8 cellular contexts compared by ENCODE assay signal in genomic region chr17:79024901-79025737, GRCh38. TPM values are rescaled to one million over a fixed set of nuclear protein-coding genes. Genes with fewer than 3 reads are reported as not detected.
A peak's percentile ranks its signal among the peaks of the same experiment; 100 is the strongest.
DNase-seq lines count a peak whose midpoint lies in the region; ATAC-seq and TF ChIP-seq lines count a peak whose summit lies in the region.

No MANE protein-coding gene starts in this region.

- H3K27me3 Mint-ChIP-seq in activated T-cell treated with anti-CD3 and anti-CD28 coated beads, Interleukin-2, amount 50 U/mL, for 24 hours = peaks cover 51% of the 10 kb centered on the region

- peak in 1 of 4 donors; percentile 30 for TF ChIP-seq EP300 in upper lobe of left lung (IDR thresholded peaks at IDR 0.05)

- H3K27ac ChIP-seq in colonic mucosa (peak overlapping the region; percentile 27), mesenchymal stem cell (ENCODE audit: low read length, poor library complexity, severe bottlenecking) (no peak overlapping the region), upper lobe of left lung (peak overlapping the region; percentile 53 to 81 (median 74))

- peak overlapping the region; percentile 19 for H2BK15ac ChIP-seq in mesenchymal stem cell (ENCODE audit: low read depth, poor library complexity, severe bottlenecking)

- peaks cover 41% of the 10 kb centered on the region for H3K4me1 ChIP-seq in colonic mucosa
- H3K4me1 ChIP-seq in mesenchymal stem cell (ENCODE audit: control insufficient read depth, insufficient read depth, low read depth, low read length) = peaks cover 44% of the 10 kb centered on the region
- H3K4me1 ChIP-seq in upper lobe of left lung = peaks cover 73 to 83% (median 78%) of the 10 kb centered on the region in 4 donors

- peak overlapping the region in 1 of 2 experiments; percentile 79 for H3K23ac ChIP-seq in mesenchymal stem cell (ENCODE audit: low read length in 2 of 2)

- H3K9me3 Mint-ChIP-seq in activated T-cell treated with anti-CD3 and anti-CD28 coated beads, Interleukin-2, amount 50 U/mL, for 24 hours = no peaks in the 10 kb centered on the region

- H3K36me3 ChIP-seq in colonic mucosa = no peaks in the 10 kb centered on the region
- no peaks in the 10 kb centered on the region for H3K36me3 ChIP-seq in mesenchymal stem cell (ENCODE audit: control insufficient read depth in 1 of 2, insufficient read depth in 2 of 2, low read depth in 1 of 2, low read length in 2 of 2)
- H3K36me3 ChIP-seq in upper lobe of left lung = no peaks in the 10 kb centered on the region

- H3K4me3 ChIP-seq in colonic mucosa (peak overlapping the region; percentile 62), mesenchymal stem cell (ENCODE audit: insufficient read depth in 1 of 2, low read depth in 1 of 2, low read length in 2 of 2) (peak overlapping the region in 1 of 2 experiments; percentile 87), upper lobe of left lung (peak overlapping the region; percentile 52 to 78 (median 67))

- TF ChIP-seq CTCF in colonic mucosa (IDR thresholded peaks at IDR 0.05) (no peak), upper lobe of left lung (IDR thresholded peaks at IDR 0.05) (no peak)

- intact Hi-C loops in colonic mucosa (cut with DNase I) = no loop called here

- peaks cover 8% of the 10 kb centered on the region for H3K4me1 Mint-ChIP-seq in activated T-cell treated with anti-CD3 and anti-CD28 coated beads, Interleukin-2, amount 50 U/mL, for 24 hours (ENCODE audit: low read depth)

- WGBS in mesenchymal stem cell = 66% methylated on average over 27 of the region's 31 CpGs
- 63 to 73% methylated on average over 17 to 18 of the region's 31 CpGs for WGBS in upper lobe of left lung, 2 donors

- H3K79me1 ChIP-seq in mesenchymal stem cell (replicated peaks; ENCODE audit: low read length, poor library complexity, severe bottlenecking) = no peaks in the 10 kb centered on the region

- H3K9me3 ChIP-seq in colonic mucosa (no peaks in the 10 kb centered on the region), mesenchymal stem cell (ENCODE audit: control insufficient read depth, low read length) (no peaks in the 10 kb centered on the region), upper lobe of left lung (no peaks in the 10 kb centered on the region)

- H2BK12ac ChIP-seq in mesenchymal stem cell (ENCODE audit: low read length in 2 of 2) = peak overlapping the region in 1 of 2 experiments; percentile 87

- H2AFZ ChIP-seq in mesenchymal stem cell (ENCODE audit: low read depth, low read length) = peak overlapping the region; percentile 8

- peak overlapping the region in 1 of 2 experiments; percentile 41 for H3K14ac ChIP-seq in mesenchymal stem cell (ENCODE audit: low read length in 2 of 2)

- peak overlapping the region; percentile 75 for H2AK5ac ChIP-seq in mesenchymal stem cell (ENCODE audit: low read length, severe bottlenecking)

- H3K4me3 Mint-ChIP-seq in activated T-cell treated with anti-CD3 and anti-CD28 coated beads, Interleukin-2, amount 50 U/mL, for 24 hours = peak overlapping the region; percentile 79

- peak overlapping the region; percentile 68 to 76 for H3K9ac ChIP-seq in colonic mucosa (ENCODE audit: low read depth in 2 of 2, low read length in 2 of 2)
- peak overlapping the region; percentile 81 for H3K9ac ChIP-seq in mesenchymal stem cell (ENCODE audit: low read length)

- ATAC-seq in upper lobe of left lung (ENCODE audit: low FRiP score in 2 of 2) = no peak

- peak overlapping the region; percentile 28 to 70 for H3K18ac ChIP-seq in mesenchymal stem cell (ENCODE audit: low read depth in 1 of 2, low read length in 2 of 2)

- peak overlapping the region; percentile 12 for H4K8ac ChIP-seq in mesenchymal stem cell (ENCODE audit: low read length)

- no peak overlapping the region for H3K4ac ChIP-seq in mesenchymal stem cell (ENCODE audit: low read depth in 1 of 2, low read length in 2 of 2)

- H2BK5ac ChIP-seq in mesenchymal stem cell (ENCODE audit: low read depth, low read length, poor library complexity, severe bottlenecking) = no peak overlapping the region

- no peaks in the 10 kb centered on the region for H3K27me3 ChIP-seq in colonic mucosa
- H3K27me3 ChIP-seq in mesenchymal stem cell (ENCODE audit: control insufficient read depth in 1 of 2, insufficient read depth in 1 of 2, low read length in 2 of 2) = peaks cover 2 to 69% of the 10 kb centered on the region in 2 experiments
- H3K27me3 ChIP-seq in upper lobe of left lung = peaks cover 0 to 5% (median 0%) of the 10 kb centered on the region in 4 donors

- no peak for TF ChIP-seq POLR2A in upper lobe of left lung (IDR thresholded peaks at IDR 0.05)

- peak overlapping the region; percentile 99 for H3K4me2 ChIP-seq in mesenchymal stem cell (ENCODE audit: low read length, poor library complexity, severe bottlenecking)

- H3K27ac Mint-ChIP-seq in activated T-cell treated with anti-CD3 and anti-CD28 coated beads, Interleukin-2, amount 50 U/mL, for 24 hours = no peak overlapping the region

- no peaks in the 10 kb centered on the region for H3K36me3 Mint-ChIP-seq in activated T-cell treated with anti-CD3 and anti-CD28 coated beads, Interleukin-2, amount 50 U/mL, for 24 hours (ENCODE audit: low read depth)

- no peak overlapping the region for H2BK120ac ChIP-seq in mesenchymal stem cell (ENCODE audit: low read depth, low read length)

- H4K91ac ChIP-seq in mesenchymal stem cell (ENCODE audit: low read length) = no peak overlapping the region

- peak; percentile 24 for DNase-seq in activated T-cell treated with anti-CD3 and anti-CD28 coated beads, Interleukin-2, amount 50 U/mL, for 24 hours
- no peak for DNase-seq in activated T-cell treated with anti-CD3 and anti-CD28 coated beads for 4 hours
- DNase-seq in colonic mucosa = peak; percentile 51
- peak; percentile 51 for DNase-seq in mesenchymal stem cell
- DNase-seq in upper lobe of left lung = peak in 1 of 2 donors; percentile 37
- no peak for DNase-seq in NCI-H2171 treated with DMSO at 0.1 percent for 48 hours (lab: John Stamatoyannopoulos, UW)
- no peak for DNase-seq in LoVo (ENCODE audit: low spot score)
- DNase-seq in stimulated activated CD4-positive, alpha-beta T cell treated with anti-CD3 and anti-CD28 coated beads, Interleukin-2, amount 100 ng/mL, for 24 hours = no peak

RNA-seq across cellular contexts. Expression of gene C1QTNF1, which starts 1.1 kb away (rescaled TPM):
- 10 to 100 TPM; 10.4 to 12.1 TPM for total RNA-seq in colonic mucosa
- polyA plus RNA-seq in mesenchymal stem cell (2013, experiment 1 of 2) = 11.9 TPM
- polyA plus RNA-seq in mesenchymal stem cell (2013, experiment 2 of 2) = 13.6 TPM
- 10 to 100 TPM in 4 of 6 donors, 1 to 10 TPM in 2; 9.3 to 30.4 (median 14.1) TPM for total RNA-seq in upper lobe of left lung

RNA-seq across cellular contexts. Expression of gene CANT1, which starts 15.6 kb away (rescaled TPM):
- total RNA-seq in colonic mucosa = 100 to 1,000 TPM; 247 to 390 TPM
- 37.8 TPM for polyA plus RNA-seq in mesenchymal stem cell (2013, experiment 1 of 2)
- polyA plus RNA-seq in mesenchymal stem cell (2013, experiment 2 of 2) = 38.3 TPM
- 10 to 100 TPM; 19.5 to 77.8 (median 38.6) TPM for total RNA-seq in upper lobe of left lung

RNA-seq across cellular contexts. Expression of gene LGALS3BP, which starts 45.4 kb away (rescaled TPM):
- total RNA-seq in colonic mucosa (100 to 1,000 TPM; 635 to 674 TPM), upper lobe of left lung (1,000 to 10,000 TPM in 1 of 6 donors, 100 to 1,000 TPM in 5; 257 to 1,111 (median 533) TPM)
- 349 TPM for polyA plus RNA-seq in mesenchymal stem cell (2013, experiment 1 of 2)
- 351 TPM for polyA plus RNA-seq in mesenchymal stem cell (2013, experiment 2 of 2)

RNA-seq across cellular contexts. Expression of gene ENGASE, which starts 49.5 kb away (rescaled TPM):
- 100 to 1,000 TPM in 1 of 2 donors, 10 to 100 TPM in 1; 53.4 to 111 TPM for total RNA-seq in colonic mucosa
- polyA plus RNA-seq in mesenchymal stem cell (2013, experiment 1 of 2) = 6.9 TPM
- polyA plus RNA-seq in mesenchymal stem cell (2013, experiment 2 of 2) = 5.8 TPM
- total RNA-seq in upper lobe of left lung = 100 to 1,000 TPM in 2 of 6 donors, 10 to 100 TPM in 4; 17.2 to 320 (median 55.9) TPM

Comparison
In these comparisons a context has a peak if more than half of its experiments do, and no peak if none do; other contexts are left out.
1. DNase-seq: peak in activated T-cell treated with anti-CD3 and anti-CD28 coated beads, Interleukin-2, amount 50 U/mL, for 24 hours (single experiment), colonic mucosa (single experiment) and mesenchymal stem cell (single experiment); none in activated T-cell treated with anti-CD3 and anti-CD28 coated beads for 4 hours (single experiment), NCI-H2171 treated with DMSO at 0.1 percent for 48 hours (single experiment), LoVo (single experiment) and stimulated activated CD4-positive, alpha-beta T cell treated with anti-CD3 and anti-CD28 coated beads, Interleukin-2, amount 100 ng/mL, for 24 hours (0 of 2).